ENCODE assay signal across 1 cellular context in the genomic region with DNA sequence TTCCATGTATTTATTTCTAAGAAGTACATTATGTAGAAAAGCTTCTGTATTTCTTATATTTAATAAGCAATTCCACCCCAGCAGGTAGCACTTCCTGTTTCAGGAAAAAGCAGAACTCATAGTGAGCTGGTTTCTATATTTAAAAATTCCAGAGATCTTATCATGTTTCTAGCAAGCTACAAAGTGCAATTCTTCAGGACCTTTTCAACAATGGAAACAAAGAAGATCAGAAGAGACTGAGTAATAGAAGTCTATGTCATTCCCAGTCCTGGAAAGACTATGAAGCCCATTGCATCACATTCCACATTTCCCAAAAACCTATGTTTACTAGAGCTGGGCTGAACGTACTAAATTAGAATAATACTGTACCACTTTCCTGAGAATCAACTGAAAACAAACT.
TF ChIP-seq lines count a peak whose summit lies in the region.

No MANE protein-coding gene starts in this region.

TF ChIP-seq in HepG2, 621 proteins besides CTCF, POLR2A, EP300 and RAD21:
- no peak for TF ChIP-seq NR3C1 (CRISPR knock-in tag; IDR thresholded peaks at IDR 0.05)
- TF ChIP-seq, protein P1, sequence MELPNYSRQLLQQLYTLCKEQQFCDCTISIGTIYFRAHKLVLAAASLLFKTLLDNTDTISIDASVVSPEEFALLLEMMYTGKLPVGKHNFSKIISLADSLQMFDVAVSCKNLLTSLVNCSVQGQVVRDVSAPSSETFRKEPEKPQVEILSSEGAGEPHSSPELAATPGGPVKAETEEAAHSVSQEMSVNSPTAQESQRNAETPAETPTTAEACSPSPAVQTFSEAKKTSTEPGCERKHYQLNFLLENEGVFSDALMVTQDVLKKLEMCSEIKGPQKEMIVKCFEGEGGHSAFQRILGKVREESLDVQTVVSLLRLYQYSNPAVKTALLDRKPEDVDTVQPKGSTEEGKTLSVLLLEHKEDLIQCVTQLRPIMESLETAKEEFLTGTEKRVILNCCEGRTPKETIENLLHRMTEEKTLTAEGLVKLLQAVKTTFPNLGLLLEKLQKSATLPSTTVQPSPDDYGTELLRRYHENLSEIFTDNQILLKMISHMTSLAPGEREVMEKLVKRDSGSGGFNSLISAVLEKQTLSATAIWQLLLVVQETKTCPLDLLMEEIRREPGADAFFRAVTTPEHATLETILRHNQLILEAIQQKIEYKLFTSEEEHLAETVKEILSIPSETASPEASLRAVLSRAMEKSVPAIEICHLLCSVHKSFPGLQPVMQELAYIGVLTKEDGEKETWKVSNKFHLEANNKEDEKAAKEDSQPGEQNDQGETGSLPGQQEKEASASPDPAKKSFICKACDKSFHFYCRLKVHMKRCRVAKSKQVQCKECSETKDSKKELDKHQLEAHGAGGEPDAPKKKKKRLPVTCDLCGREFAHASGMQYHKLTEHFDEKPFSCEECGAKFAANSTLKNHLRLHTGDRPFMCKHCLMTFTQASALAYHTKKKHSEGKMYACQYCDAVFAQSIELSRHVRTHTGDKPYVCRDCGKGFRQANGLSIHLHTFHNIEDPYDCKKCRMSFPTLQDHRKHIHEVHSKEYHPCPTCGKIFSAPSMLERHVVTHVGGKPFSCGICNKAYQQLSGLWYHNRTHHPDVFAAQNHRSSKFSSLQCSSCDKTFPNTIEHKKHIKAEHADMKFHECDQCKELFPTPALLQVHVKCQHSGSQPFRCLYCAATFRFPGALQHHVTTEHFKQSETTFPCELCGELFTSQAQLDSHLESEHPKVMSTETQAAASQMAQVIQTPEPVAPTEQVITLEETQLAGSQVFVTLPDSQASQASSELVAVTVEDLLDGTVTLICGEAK (IDR thresholded peaks at IDR 0.05) = no peak
- TF ChIP-seq, protein P1 (CRISPR knock-in tag; IDR thresholded peaks at IDR 0.05) = no peak
- TF ChIP-seq KAT2B (IDR thresholded peaks at IDR 0.05; ENCODE audit: borderline replicate concordance, low read depth, low read length) = no peak
- no peak for TF ChIP-seq ZNF446 (CRISPR knock-in tag; IDR thresholded peaks at IDR 0.05)
- TF ChIP-seq TBL1XR1 (IDR thresholded peaks at IDR 0.05; ENCODE audit: borderline replicate concordance, low read length, partially characterized antibody) = no peak
- peak; percentile 56 for TF ChIP-seq CEBPG (CRISPR knock-in tag; IDR thresholded peaks at IDR 0.05)
- TF ChIP-seq BCL6 (CRISPR knock-in tag; IDR thresholded peaks at IDR 0.05) = peak; percentile 78
- no peak for TF ChIP-seq ZUFSP (CRISPR knock-in tag; IDR thresholded peaks at IDR 0.05; ENCODE audit: borderline replicate concordance)
- TF ChIP-seq, protein P2, sequence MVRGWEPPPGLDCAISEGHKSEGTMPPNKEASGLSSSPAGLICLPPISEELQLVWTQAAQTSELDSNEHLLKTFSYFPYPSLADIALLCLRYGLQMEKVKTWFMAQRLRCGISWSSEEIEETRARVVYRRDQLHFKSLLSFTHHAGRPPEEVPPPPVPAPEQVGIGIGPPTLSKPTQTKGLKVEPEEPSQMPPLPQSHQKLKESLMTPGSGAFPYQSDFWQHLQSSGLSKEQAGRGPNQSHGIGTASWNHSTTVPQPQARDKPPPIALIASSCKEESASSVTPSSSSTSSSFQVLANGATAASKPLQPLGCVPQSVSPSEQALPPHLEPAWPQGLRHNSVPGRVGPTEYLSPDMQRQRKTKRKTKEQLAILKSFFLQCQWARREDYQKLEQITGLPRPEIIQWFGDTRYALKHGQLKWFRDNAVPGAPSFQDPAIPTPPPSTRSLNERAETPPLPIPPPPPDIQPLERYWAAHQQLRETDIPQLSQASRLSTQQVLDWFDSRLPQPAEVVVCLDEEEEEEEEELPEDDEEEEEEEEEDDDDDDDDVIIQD (CRISPR knock-in tag; IDR thresholded peaks at IDR 0.05; ENCODE audit: low read depth) = 0 out of 2 replicates have a peak, but pooled peaks have one; percentile 11
- no peak for TF ChIP-seq FOXA1 (IDR thresholded peaks at IDR 0.05)
- 0 out of 2 replicates have a peak, but pooled peaks have one; percentile 18 for TF ChIP-seq FOXA1 (CRISPR knock-in tag; IDR thresholded peaks at IDR 0.05)
- TF ChIP-seq SOX13 (IDR thresholded peaks at IDR 0.05) = 0 out of 2 replicates have a peak, but pooled peaks have one; percentile 20
- TF ChIP-seq SOX13 (CRISPR knock-in tag; conservative IDR thresholded peaks at IDR 0.05 in 1 of 2, IDR thresholded peaks at IDR 0.05 in 1 of 2) = peak in 1 of 2 experiments; percentile 84; a peak in 2 of 4 replicates
- TF ChIP-seq NR0B2 (CRISPR knock-in tag; IDR thresholded peaks at IDR 0.05) = no peak
- peak; percentile 76; the same call in 1 of the 2 replicates for TF ChIP-seq SOX5 (CRISPR knock-in tag; IDR thresholded peaks at IDR 0.05; ENCODE audit: borderline replicate concordance)
- no peak for TF ChIP-seq HCFC1 (IDR thresholded peaks at IDR 0.05; ENCODE audit: low read depth, low read length)
- TF ChIP-seq LCORL (IDR thresholded peaks at IDR 0.05) = peak; percentile 24; the same call in 1 of the 2 replicates
- TF ChIP-seq LCORL (CRISPR knock-in tag; IDR thresholded peaks at IDR 0.05) = no peak
- TF ChIP-seq RARG (CRISPR knock-in tag; IDR thresholded peaks at IDR 0.05; ENCODE audit: low read depth) = no peak
- no peak for TF ChIP-seq ZBTB39 (CRISPR knock-in tag; IDR thresholded peaks at IDR 0.05)
- no peak for TF ChIP-seq ZNF710 (CRISPR knock-in tag; IDR thresholded peaks at IDR 0.05; ENCODE audit: borderline replicate concordance)
- TF ChIP-seq FOXK1 (CRISPR knock-in tag; IDR thresholded peaks at IDR 0.05; ENCODE audit: borderline replicate concordance, low read depth) = no peak
- TF ChIP-seq E2F1 (CRISPR knock-in tag; IDR thresholded peaks at IDR 0.05) = no peak
